In genomic region chr4:114597410-114598115, GRCh38 we compare ENCODE assay signal across 9 cellular contexts. TPM values are rescaled to one million over a fixed set of nuclear protein-coding genes. Genes with fewer than 3 reads are reported as not detected.
DNase-seq lines count a peak whose midpoint lies in the region; ATAC-seq and TF ChIP-seq lines count a peak whose summit lies in the region.
"Had no signal": no experiment of that assay in that cellular context is flagged by ENCODE, and none has a peak within 500 bp of the region (broad histone marks: within the 10 kb centered on the region; RNA-seq: fewer than 3 reads in every experiment).

No MANE protein-coding gene starts in this region.

- peak; percentile 28 for DNase-seq in MCF 10A (ENCODE audit: unreplicated experiment)
- DNase-seq in NCI-H2029 (lab: John Stamatoyannopoulos, UW), result no peak
- DNase-seq in NCI-H187 (lab: John Stamatoyannopoulos, UW), result no peak
- no peak for DNase-seq in NCI-H128 (lab: John Stamatoyannopoulos, UW; ENCODE audit: unreplicated experiment)

- BruUV-seq in MCF 10A (replicated peaks; lab: Mats Ljungman, UMichigan), result no TSS peak

- H3K79me2 ChIP-seq in ACC112 (ENCODE audit: control insufficient read depth, insufficient read depth, low read length, unreplicated experiment), result no peaks in the 10 kb centered on the region

- H3K27me3 Mint-ChIP-seq in MCF 10A (ENCODE audit: insufficient read depth, unreplicated experiment), result peaks cover 76% of the 10 kb centered on the region

- POLR2A ChIA-PET in MCF 10A (lab: Yijun Ruan, JAX), result interaction anchor here (0.7 to 2.6 kb wide), 10 partner anchors 9 to 209 kb away, joined by 3 to 13 read pairs (median 4); no protein-coding TSS in a partner anchor

- peak overlapping the region; percentile 77 for H3K4me3 Mint-ChIP-seq in MCF 10A (ENCODE audit: unreplicated experiment)

- ATAC-seq in HG03442 (IDR thresholded peaks at IDR 0.05; ENCODE audit: unreplicated experiment), result no peak

- CTCF ChIA-PET in MCF 10A (lab: Yijun Ruan, JAX), result interaction anchor here (0.6 kb wide), 2 partner anchors 24 to 210 kb away, joined by 3 to 4 read pairs; no protein-coding TSS in a partner anchor

- H3K27me3 ChIP-seq in ACC112 (ENCODE audit: insufficient read depth, low read length), result peaks cover 80% of the 10 kb centered on the region
- peaks cover 38% of the 10 kb centered on the region for H3K27me3 ChIP-seq in HUES64 (ENCODE audit: insufficient read depth, low read length)
- peaks cover 0 to 5% of the 10 kb centered on the region in 2 donors for H3K27me3 ChIP-seq in mucosa of rectum (ENCODE audit: control insufficient read depth in 2 of 2, insufficient read depth in 2 of 2, low read length in 2 of 2)

- H3K4me3 ChIP-seq in ACC112 (ENCODE audit: low read depth, low read length), result peak overlapping the region; percentile 75; the same call in 1 of the 2 replicates
- H3K4me3 ChIP-seq in HUES64 (ENCODE audit: low read length), result peak overlapping the region; percentile 86
- peak overlapping the region; percentile 86 to 91 for H3K4me3 ChIP-seq in mucosa of rectum (ENCODE audit: low read length in 2 of 2)

- H3K27ac Mint-ChIP-seq in MCF 10A (ENCODE audit: low read depth, unreplicated experiment), result no peak overlapping the region

- WGBS in HUES64, result 65% methylated on average over 14 of the region's 17 CpGs

- H3K9me3 Mint-ChIP-seq in MCF 10A (ENCODE audit: unreplicated experiment), result no peaks in the 10 kb centered on the region

- H3K9ac ChIP-seq in HUES64 (ENCODE audit: low read depth, low read length) (peak overlapping the region; percentile 50; the same call in 1 of the 2 replicates), mucosa of rectum (ENCODE audit: low read depth in 1 of 2, low read length in 2 of 2) (peak overlapping the region in 1 of 2 donors; percentile 83)

- no peak overlapping the region for H3K27ac ChIP-seq in ACC112 (ENCODE audit: low read depth, low read length)
- no peak overlapping the region for H3K27ac ChIP-seq in HUES64 (ENCODE audit: low read depth, low read length)
- H3K27ac ChIP-seq in mucosa of rectum (ENCODE audit: low read depth in 2 of 2, low read length in 2 of 2), result peak overlapping the region; percentile 91 to 93

- H3K9me3 ChIP-seq in HUES64 (ENCODE audit: insufficient read depth, low read depth, low read length) (peaks cover 16% of the 10 kb centered on the region), mucosa of rectum (ENCODE audit: control insufficient read depth in 2 of 2, low read length in 2 of 2) (no peaks in the 10 kb centered on the region)

- H3K4me1 Mint-ChIP-seq in MCF 10A (ENCODE audit: insufficient read depth, unreplicated experiment), result peaks cover 7% of the 10 kb centered on the region

- H3K4me1 ChIP-seq in ACC112 (ENCODE audit: control insufficient read depth, insufficient read depth, low read length, unreplicated experiment) (peaks cover 3% of the 10 kb centered on the region), HUES64 (ENCODE audit: insufficient read depth, low read length) (peaks cover 10% of the 10 kb centered on the region; the same call in 1 of the 2 replicates), mucosa of rectum (ENCODE audit: control insufficient read depth in 2 of 2, insufficient read depth in 2 of 2, low read length in 2 of 2) (peaks cover 7 to 22% of the 10 kb centered on the region in 2 donors)

- H2AFZ ChIP-seq in ACC112 (ENCODE audit: low read length, unreplicated experiment), result no peak overlapping the region

- H3K36me3 Mint-ChIP-seq in MCF 10A (ENCODE audit: insufficient read depth, unreplicated experiment), result no peaks in the 10 kb centered on the region

- H3K36me3 ChIP-seq in ACC112 (ENCODE audit: insufficient read depth, low read length), result no peaks in the 10 kb centered on the region
- no peaks in the 10 kb centered on the region for H3K36me3 ChIP-seq in HUES64 (ENCODE audit: insufficient read depth, low read length)
- no peaks in the 10 kb centered on the region for H3K36me3 ChIP-seq in mucosa of rectum (ENCODE audit: control insufficient read depth in 2 of 2, insufficient read depth in 2 of 2, low read length in 2 of 2)

- intact Hi-C loops in MCF 10A (cut with micrococcal nuclease), result no loop called here

- TF ChIP-seq CTCF in MCF 10A (IDR thresholded peaks at IDR 0.05; ENCODE audit: unreplicated experiment), result no peak

RNA-seq across cellular contexts. Expression of gene UGT8, which starts 1.0 kb away (rescaled TPM):
- 7.3 TPM for polyA plus RNA-seq in HUES64 (2013, experiment 1 of 2)
- polyA plus RNA-seq in HUES64 (2013, experiment 2 of 2), result 8.4 TPM
- 2.2 and 2.6 TPM in 2 replicates for total RNA-seq in MCF 10A (2022)
- polyA plus RNA-seq: fibroblast of lung had no signal

Comparison
In these comparisons a context has a peak if more than half of its experiments do, and no peak if none do; other contexts are left out.
1. H3K27ac ChIP-seq: peak in mucosa of rectum (2 of 2); none in ACC112 (single experiment) and HUES64 (single experiment).
2. Peak in every context shown above with its lines, with median percentiles within 50 percentile points of each other: H3K4me3 ChIP-seq.